Comparison of ENCODE assay signal across 8 cellular contexts in the genomic region with DNA sequence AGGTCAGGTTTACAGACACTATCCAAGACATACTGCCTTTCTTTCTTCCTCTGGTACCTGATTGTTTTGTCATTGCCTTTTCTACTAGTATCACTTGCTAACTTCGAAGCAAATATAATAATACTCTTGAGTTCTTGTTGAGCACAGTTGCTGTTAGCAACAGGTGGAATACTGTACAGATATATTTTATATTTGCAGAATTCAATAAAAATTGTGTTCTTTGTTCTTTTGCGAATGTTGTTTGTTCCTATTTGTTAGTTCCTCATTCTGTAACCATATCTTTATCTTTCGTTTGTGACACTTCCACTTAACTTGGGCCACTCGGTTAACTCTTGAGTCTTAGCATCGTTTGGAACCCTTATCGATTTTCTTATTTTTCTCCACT. TPM values are rescaled to one million over a fixed set of nuclear protein-coding genes. Genes with fewer than 3 reads are reported as not detected.
DNase-seq lines count a peak whose midpoint lies in the region; ATAC-seq and TF ChIP-seq lines count a peak whose summit lies in the region.

No MANE protein-coding gene starts in this region.

- H3K36me3 ChIP-seq in SJSA1 = peaks cover 11% of the 10 kb centered on the region
- peaks cover 0 to 16% (median 12%) of the 10 kb centered on the region in 6 donors for H3K36me3 ChIP-seq in spleen

- H3K4me3 ChIP-seq in SJSA1 = peak overlapping the region; percentile 72
- H3K4me3 ChIP-seq in foreskin fibroblast (ENCODE audit: low read depth in 1 of 2, low read length in 2 of 2) = peak overlapping the region; percentile 81 to 91
- peak overlapping the region; percentile 69 to 94 (median 74) for H3K4me3 ChIP-seq in spleen

- TF ChIP-seq CTCF in foreskin fibroblast (IDR thresholded peaks at IDR 0.05; ENCODE audit: low read depth, low read length) = no peak
- TF ChIP-seq CTCF in spleen (IDR thresholded peaks at IDR 0.05 in 8 of 11, conservative IDR thresholded peaks at IDR 0.05 in 3 of 11) = no peak

- no peak for TF ChIP-seq POLR2A in spleen (IDR thresholded peaks at IDR 0.05)

- ATAC-seq in HG02852 (IDR thresholded peaks at IDR 0.05; ENCODE audit: unreplicated experiment) = no peak

- DNase-seq in SKM-1 treated with dmso at 0.1 percent for 144 hours (lab: John Stamatoyannopoulos, UW; ENCODE audit: unreplicated experiment) (peak; percentile 32), SKM-1 (lab: John Stamatoyannopoulos, UW; ENCODE audit: unreplicated experiment) (no peak), SJSA1 (ENCODE audit: low read depth in 1 of 2, low spot score in 2 of 2) (no peak), foreskin fibroblast (no peak), spleen (no peak), NCI-H526 treated with DMSO at 0.1 percent for 48 hours (lab: John Stamatoyannopoulos, UW) (no peak), AG08396 (ENCODE audit: low spot score) (no peak)

- H3K27me3 ChIP-seq in SJSA1 (replicated peaks) (peaks cover 5% of the 10 kb centered on the region; the same call in 1 of the 2 replicates), spleen (replicated peaks in 1 of 7) (peaks cover 0 to 12% (median 0%) of the 10 kb centered on the region in 7 donors)

- 3 to 11% (median 5%) methylated on average over 6 of the region's 6 CpGs for WGBS in spleen, 5 donors

- H3K27ac ChIP-seq in SJSA1 (no peak overlapping the region), spleen (peak overlapping the region; percentile 82 to 95 (median 91))

- H3K9me3 ChIP-seq in SJSA1 (replicated peaks) = no peaks in the 10 kb centered on the region
- no peaks in the 10 kb centered on the region for H3K9me3 ChIP-seq in spleen

- intact Hi-C loops in spleen (cut with DNase I; ENCODE audit: low total_unique reads) = no loop called here

- H3K4me1 ChIP-seq in SJSA1 (replicated peaks) (peaks cover 15% of the 10 kb centered on the region), spleen (peaks cover 13 to 58% (median 29%) of the 10 kb centered on the region in 6 donors)

RNA-seq across cellular contexts. Expression of gene CYB5R4, which starts 0.8 kb away (rescaled TPM):
- 27.9 and 38.1 TPM in 2 replicates for total RNA-seq in SJSA1 (2014; rRNA removed; shearing (Covaris generic))
- total RNA-seq in spleen = 10 to 100 TPM; 15.1 to 50.7 (median 34.2) TPM
- polyA plus RNA-seq in spleen = 10 to 100 TPM in 2 of 3 donors, 1 to 10 TPM in 1; 10.0 to 17.1 (median 12.6) TPM

RNA-seq across cellular contexts. Expression of gene RIPPLY2, which starts 7.2 kb away (rescaled TPM):
- not detected in 2 replicates for total RNA-seq in SJSA1 (2014; rRNA removed; shearing (Covaris generic))
- not detected for total RNA-seq in spleen
- under 1 TPM in 1 of 3 donors, not detected in 2; 0.42 TPM for polyA plus RNA-seq in spleen
